9 cellular contexts compared by ENCODE assay signal in genomic region chr19:55251296-55252081, GRCh38. TPM values are rescaled to one million over a fixed set of nuclear protein-coding genes. Genes with fewer than 3 reads are reported as not detected.
DNase-seq lines count a peak whose midpoint lies in the region; ATAC-seq, FAIRE-seq and TF ChIP-seq lines count a peak whose summit lies in the region.
"Had no signal": no experiment of that assay in that cellular context is flagged by ENCODE, and none has a peak within 500 bp of the region (broad histone marks: within the 10 kb centered on the region; RNA-seq: fewer than 3 reads in every experiment).

No MANE protein-coding gene starts in this region.

- peaks cover 8% of the 10 kb centered on the region for H3K36me3 Mint-ChIP-seq in astrocyte (ENCODE audit: low read depth, unreplicated experiment)

- H3K4me3 ChIP-seq in astrocyte (ENCODE audit: insufficient read depth, low read depth, low read length) = no peak overlapping the region
- H3K4me3 ChIP-seq in neuronal stem cell (ENCODE audit: low read length in 2 of 2) = no peak overlapping the region

- H3K9ac ChIP-seq in astrocyte (ENCODE audit: low read length) = peak overlapping the region; percentile 16
- no peak overlapping the region for H3K9ac ChIP-seq in neuronal stem cell (ENCODE audit: low read depth, low read length, poor library complexity)

- no peaks in the 10 kb centered on the region for H3K9me3 Mint-ChIP-seq in astrocyte (ENCODE audit: unreplicated experiment)

- TF ChIP-seq CTCF in astrocyte (IDR thresholded peaks at IDR 0.05; ENCODE audit: insufficient read depth, low read depth, low read length) = no peak

- H3K36me3 ChIP-seq in astrocyte (ENCODE audit: insufficient read depth, low read length) = no peaks in the 10 kb centered on the region
- peaks cover 6 to 40% of the 10 kb centered on the region in 2 donors for H3K36me3 ChIP-seq in neuronal stem cell (replicated peaks in 1 of 2; ENCODE audit: control insufficient read depth in 2 of 2, insufficient read depth in 2 of 2, low read length in 2 of 2)

- H3K9me3 ChIP-seq in astrocyte (ENCODE audit: insufficient read depth, low read depth, low read length) (no peaks in the 10 kb centered on the region), neuronal stem cell (replicated peaks in 1 of 2; ENCODE audit: control insufficient read depth in 2 of 2, insufficient read depth in 1 of 2, low read depth in 1 of 2, low read length in 2 of 2) (peaks cover 0 to 2% of the 10 kb centered on the region in 2 donors)

- H4K8ac ChIP-seq in neuronal stem cell (ENCODE audit: low read depth, low read length) = no peak overlapping the region

- no peak for FAIRE-seq in astrocyte (lab: Jason Lieb, UNC)

- no peak overlapping the region for H2BK15ac ChIP-seq in neuronal stem cell (ENCODE audit: low read length)

- peaks cover 100% of the 10 kb centered on the region for H3K79me2 ChIP-seq in astrocyte (ENCODE audit: insufficient read depth, low read length)

- peak; percentile 43; the same call in 2 of the 3 replicates for ATAC-seq in SK-N-SH treated with all-trans-retinoic acid at 6 μM for 48 hours
- no peak for ATAC-seq in HG02973 (IDR thresholded peaks at IDR 0.05; ENCODE audit: unreplicated experiment)

- no peak overlapping the region for H4K91ac ChIP-seq in neuronal stem cell (ENCODE audit: low read depth, low read length, poor library complexity)

- peak overlapping the region; percentile 25 for H3K23ac ChIP-seq in neuronal stem cell (ENCODE audit: low read depth, low read length, poor library complexity)

- WGBS in neuronal stem cell (ENCODE audit: extremely low coverage in 2 of 2, insufficient read length in 2 of 2, insufficient replicate concordance in 1 of 2), 2 donors = no CpG with 5 or more reads among the region's 20 CpGs

- no peaks in the 10 kb centered on the region for H3K27me3 Mint-ChIP-seq in astrocyte (ENCODE audit: low read depth, unreplicated experiment)

- H2AFZ ChIP-seq in astrocyte (ENCODE audit: low read depth, low read length) = no peak overlapping the region
- H2AFZ ChIP-seq in neuronal stem cell (ENCODE audit: low read length) = no peak overlapping the region

- no peak overlapping the region for H3K18ac ChIP-seq in neuronal stem cell (ENCODE audit: low read length)

- H2BK120ac ChIP-seq in neuronal stem cell (ENCODE audit: low read depth, low read length) = no peak overlapping the region

- H3K4me2 ChIP-seq in astrocyte (ENCODE audit: low read length) (peak overlapping the region; percentile 47), neuronal stem cell (ENCODE audit: insufficient read depth, low read length, poor library complexity, severe bottlenecking) (no peak overlapping the region)

- H3K4me3 Mint-ChIP-seq in astrocyte (ENCODE audit: unreplicated experiment) = peak overlapping the region; percentile 62

- peaks cover 34% of the 10 kb centered on the region for H3K4me1 Mint-ChIP-seq in astrocyte (ENCODE audit: low read depth, unreplicated experiment)

- DNase-seq in ELR (ENCODE audit: low read depth) (peak; percentile 42), astrocyte (ENCODE audit: low read depth) (peak; percentile 55), neuronal stem cell (ENCODE audit: low spot score) (no peak), NCI-H2196 treated with DMSO at 0.1 percent for 48 hours (lab: John Stamatoyannopoulos, UW; ENCODE audit: unreplicated experiment) (no peak), AG08396 (ENCODE audit: low spot score) (no peak), OCI-M2 (lab: John Stamatoyannopoulos, UW; ENCODE audit: unreplicated experiment) (no peak)

- no peak overlapping the region for H3K14ac ChIP-seq in neuronal stem cell (ENCODE audit: low read length)

- H2AK5ac ChIP-seq in neuronal stem cell (ENCODE audit: low read depth, low read length) = no peak overlapping the region

- no peak overlapping the region for H2BK12ac ChIP-seq in neuronal stem cell (ENCODE audit: low read length)

- H3K27me3 ChIP-seq in astrocyte (ENCODE audit: insufficient read depth, low read length) (no peaks in the 10 kb centered on the region), neuronal stem cell (ENCODE audit: control insufficient read depth in 3 of 3, insufficient read depth in 3 of 3, low read depth in 1 of 3, low read length in 3 of 3) (no peaks in the 10 kb centered on the region)

- peak overlapping the region; percentile 6 for H3K27ac ChIP-seq in astrocyte (ENCODE audit: low read depth, low read length)
- H3K27ac ChIP-seq in neuronal stem cell (replicated peaks; ENCODE audit: low read length) = no peak overlapping the region

- H3K27ac Mint-ChIP-seq in astrocyte (ENCODE audit: unreplicated experiment) = peak overlapping the region; percentile 72

- no peak overlapping the region for H3K4ac ChIP-seq in neuronal stem cell (ENCODE audit: low read length)

- no peak overlapping the region for H2BK5ac ChIP-seq in neuronal stem cell (ENCODE audit: low read length)

- H4K20me1 ChIP-seq in astrocyte (ENCODE audit: insufficient read depth, low read length) = peaks cover 100% of the 10 kb centered on the region

- peaks cover 37% of the 10 kb centered on the region for H3K79me1 ChIP-seq in neuronal stem cell (ENCODE audit: low read depth, low read length)

- H3K4me1 ChIP-seq in astrocyte (ENCODE audit: insufficient read depth, low read length) (peaks cover 30% of the 10 kb centered on the region), neuronal stem cell (ENCODE audit: control insufficient read depth in 2 of 2, insufficient read depth in 1 of 2, low read depth in 1 of 2, low read length in 2 of 2) (peaks cover 0 to 6% of the 10 kb centered on the region in 2 donors)

TF ChIP-seq in SK-N-SH treated with all-trans-retinoic acid at 6 μM for 48 hours, 23 proteins besides CTCF, POLR2A, EP300 and RAD21 (continues in another document):
- no peak for TF ChIP-seq SNAI2 (CRISPR knock-in tag; IDR thresholded peaks at IDR 0.05)
- no peak for TF ChIP-seq PATZ1 (CRISPR knock-in tag; IDR thresholded peaks at IDR 0.05; ENCODE audit: borderline replicate concordance)
- TF ChIP-seq POU6F1 (CRISPR knock-in tag; IDR thresholded peaks at IDR 0.05; ENCODE audit: borderline replicate concordance, low read depth) = no peak
- no peak for TF ChIP-seq CSRNP3 (CRISPR knock-in tag; IDR thresholded peaks at IDR 0.05)

RNA-seq across cellular contexts. Expression of gene PPP6R1, which starts 7.3 kb away (rescaled TPM):
- 73.8 and 75.2 TPM in 2 replicates for total RNA-seq in astrocyte
- 33.0 TPM for polyA plus RNA-seq in neuronal stem cell (2013, experiment 1 of 2)
- polyA plus RNA-seq in neuronal stem cell (2013, experiment 2 of 2) = 32.6 TPM

RNA-seq across cellular contexts. Expression of gene TMEM86B, which starts 22.9 kb away (rescaled TPM):
- total RNA-seq in astrocyte = 2.7 and 3.9 TPM in 2 replicates
- polyA plus RNA-seq in neuronal stem cell (2013, experiment 1 of 2) = 3.0 TPM
- polyA plus RNA-seq in neuronal stem cell (2013, experiment 2 of 2) = 3.0 TPM

RNA-seq across cellular contexts. Expression of gene HSPBP1, which starts 28.4 kb away (rescaled TPM):
- 34.8 and 39.8 TPM in 2 replicates for total RNA-seq in astrocyte
- 32.8 TPM for polyA plus RNA-seq in neuronal stem cell (2013, experiment 1 of 2)
- polyA plus RNA-seq in neuronal stem cell (2013, experiment 2 of 2) = 30.1 TPM

RNA-seq across cellular contexts. Expression of gene BRSK1, which starts 32.3 kb away (rescaled TPM):
- 17.6 and 18.8 TPM in 2 replicates for total RNA-seq in astrocyte
- polyA plus RNA-seq in neuronal stem cell (2013, experiment 1 of 2) = 30.5 TPM
- 31.6 TPM for polyA plus RNA-seq in neuronal stem cell (2013, experiment 2 of 2)

RNA-seq across cellular contexts. Expression of gene PTPRH, which starts 42.2 kb away (rescaled TPM):
- 0.99 and 1.0 TPM in 2 replicates for total RNA-seq in astrocyte
- 0.29 TPM for polyA plus RNA-seq in neuronal stem cell (2013, experiment 1 of 2)
- 0.17 TPM for polyA plus RNA-seq in neuronal stem cell (2013, experiment 2 of 2)
- total RNA-seq: T-helper 2 cell treated with Interferon-gamma antibody and Interleukin-4, amounts not matched to agents 100 ng/mL and 5 ng/mL, for 36 hours had no signal

Comparison
In these comparisons a context has a peak if more than half of its experiments do, and no peak if none do; other contexts are left out.
1. DNase-seq: peak in ELR (single experiment) and astrocyte (single experiment); none in neuronal stem cell (single experiment), NCI-H2196 treated with DMSO at 0.1 percent for 48 hours (single experiment), AG08396 (single experiment) and OCI-M2 (single experiment).